In genomic region chr17:60392845-60393702, GRCh38 we compare ENCODE assay signal across 9 cellular contexts. TPM values are rescaled to one million over a fixed set of nuclear protein-coding genes. Genes with fewer than 3 reads are reported as not detected.
A peak's percentile ranks its signal among the peaks of the same experiment; 100 is the strongest.
DNase-seq lines count a peak whose midpoint lies in the region; ATAC-seq, FAIRE-seq and TF ChIP-seq lines count a peak whose summit lies in the region.
"Had no signal": no experiment of that assay in that cellular context is flagged by ENCODE, and none has a peak within 500 bp of the region (broad histone marks: within the 10 kb centered on the region; RNA-seq: fewer than 3 reads in every experiment).

No MANE protein-coding gene starts in this region.

- peak overlapping the region; percentile 90 for H3K9ac ChIP-seq in iPS-15b (ENCODE audit: low read depth, low read length)

- peaks cover 36% of the 10 kb centered on the region for H3K79me2 ChIP-seq in PC-9 (ENCODE audit: low read depth)

- H3K36me3 ChIP-seq in PC-9 (ENCODE audit: low read depth) = no peaks in the 10 kb centered on the region
- no peaks in the 10 kb centered on the region for H3K36me3 ChIP-seq in iPS-15b (ENCODE audit: control insufficient read depth, insufficient read depth, low read length)
- H3K36me3 ChIP-seq in small intestine (ENCODE audit: control insufficient read depth in 2 of 2, insufficient read depth in 2 of 2, low read length in 2 of 2) = no peaks in the 10 kb centered on the region

- H2AFZ ChIP-seq in PC-9 = peak overlapping the region; percentile 86

- peaks cover 40% of the 10 kb centered on the region for H3F3A ChIP-seq in PC-9 (ENCODE audit: insufficient read depth, low read depth)

- H3K27ac ChIP-seq in PC-9 (peak overlapping the region; percentile 79), small intestine (ENCODE audit: low read depth in 1 of 2, low read length in 1 of 2) (peak overlapping the region; percentile 89 to 94)

- peak; percentile 85 for DNase-seq in DMS 273 (lab: John Stamatoyannopoulos, UW; ENCODE audit: unreplicated experiment)
- DNase-seq in HuH-7.5 (ENCODE audit: low spot score) = peak; percentile 68
- peak in 1 of 2 experiments; percentile 19 for DNase-seq in PC-9
- DNase-seq in amniotic stem cell (lab: John Stamatoyannopoulos, UW) = peak; percentile 15
- peak; percentile 78 for DNase-seq in small intestine

- WGBS in small intestine, 3 donors = 15 to 18% (median 18%) methylated on average over 17 of the region's 17 CpGs

- peaks cover 28% of the 10 kb centered on the region for H3K4me1 ChIP-seq in PC-9 (replicated peaks; ENCODE audit: insufficient read depth)
- H3K4me1 ChIP-seq in iPS-15b (ENCODE audit: control insufficient read depth, insufficient read depth, low read length) = peaks cover 8% of the 10 kb centered on the region
- H3K4me1 ChIP-seq in small intestine (ENCODE audit: control insufficient read depth in 2 of 2, insufficient read depth in 1 of 2, low read depth in 1 of 2, low read length in 1 of 2) = no peaks in the 10 kb centered on the region

- TF ChIP-seq CTCF in PC-9 (conservative IDR thresholded peaks at IDR 0.05) = no peak

- H3K4me3 ChIP-seq in PC-9 = peak overlapping the region; percentile 88
- peak overlapping the region; percentile 94 for H3K4me3 ChIP-seq in iPS-15b (ENCODE audit: low read depth, low read length)
- peak overlapping the region; percentile 69 to 81 for H3K4me3 ChIP-seq in small intestine (ENCODE audit: low read depth in 1 of 2, low read length in 2 of 2)

- no peak for FAIRE-seq in small intestine (lab: Jason Lieb, UNC)
- FAIRE-seq: TTC549 had no signal

- intact Hi-C loops in PC-9 (cut with micrococcal nuclease; ENCODE audit: unreplicated experiment) = loop anchor here (2.0 kb wide), 1 partner anchor 208 kb away; the partner anchor contains the start of gene PPM1D

- peak overlapping the region; percentile 97 for H3K4me2 ChIP-seq in PC-9

- H3K27me3 ChIP-seq in PC-9 (ENCODE audit: insufficient read depth, low read depth) (no peaks in the 10 kb centered on the region), iPS-15b (ENCODE audit: control insufficient read depth, insufficient read depth, low read length) (no peaks in the 10 kb centered on the region), small intestine (ENCODE audit: control insufficient read depth in 2 of 2, insufficient read depth in 2 of 2, low read length in 2 of 2) (no peaks in the 10 kb centered on the region)

- H3K9me3 ChIP-seq in PC-9 (ENCODE audit: insufficient read depth, low read depth) (no peaks in the 10 kb centered on the region), iPS-15b (ENCODE audit: control insufficient read depth, insufficient read depth, low read length) (no peaks in the 10 kb centered on the region), small intestine (ENCODE audit: control insufficient read depth, low read depth) (no peaks in the 10 kb centered on the region)

- no peaks in the 10 kb centered on the region for H3K9me2 ChIP-seq in PC-9 (ENCODE audit: insufficient read depth)

- BruUV-seq in PC-9 (replicated peaks; lab: Mats Ljungman, UMichigan) = TSS peak; percentile 97

- POLR2A ChIA-PET in PC-9 (lab: Charles Lee; ENCODE audit: unreplicated experiment) = no interaction called here

- peaks cover 6% of the 10 kb centered on the region; the same call in 1 of the 2 replicates for H4K20me1 ChIP-seq in PC-9 (ENCODE audit: insufficient read depth)

- CTCF ChIA-PET in PC-9 (lab: Charles Lee) = no interaction called here

- no peak for ATAC-seq in HG02642 (IDR thresholded peaks at IDR 0.05; ENCODE audit: poor library complexity, unreplicated experiment)
- ATAC-seq in GM18907 (IDR thresholded peaks at IDR 0.05; ENCODE audit: unreplicated experiment) = no peak

RNA-seq across cellular contexts. Expression of gene USP32, which starts 1.1 kb away (rescaled TPM):
- total RNA-seq in PC-9 (2021) = 32.3 and 32.6 TPM in 2 replicates
- polyA plus RNA-seq in small intestine = 10 to 100 TPM; 10.3 to 18.6 (median 11.7) TPM

RNA-seq across cellular contexts. Expression of gene CHCT1, which starts 29.2 kb away (rescaled TPM):
- total RNA-seq in PC-9 (2021) = not detected in 2 replicates
- under 1 TPM in 1 of 3 donors, not detected in 2; 0.10 TPM for polyA plus RNA-seq in small intestine
